Comparison of ENCODE assay signal across 29 cellular contexts in genomic region chr1:40120128-40120527, GRCh38.
"Had no signal": no experiment of that assay in that cellular context is flagged by ENCODE, and none has a peak within 500 bp of the region (broad histone marks: within the 10 kb centered on the region; RNA-seq: fewer than 3 reads in every experiment).

No MANE protein-coding gene starts in this region.

- H3K9me3 ChIP-seq: stomach, suprapubic skin, testis, thoracic aorta, thyroid gland, tibial artery, tibial nerve, transverse colon, upper lobe of left lung, upper lobe of right lung, uterus, vagina had no signal

- ATAC-seq: stimulated activated effector memory CD8-positive, alpha-beta T cell treated with anti-CD3 and anti-CD28 coated beads, Interleukin-12 subunit alpha, Interleukin-12 subunit beta, amount 100 ng/mL, for 72 hours; stimulated activated memory B cell treated with anti-CD40 and anti-IgM and Interleukin-4, amounts not matched to agents 10 μg/mL and 1 μg/mL and 100 μg/mL, for 72 hours; stimulated activated naive B cell treated with anti-CD40 and anti-IgM and Interleukin-4, amounts not matched to agents 10 μg/mL and 1 μg/mL and 100 μg/mL, for 72 hours; stimulated activated naive CD8-positive, alpha-beta T cell treated with anti-CD3 and anti-CD28 coated beads, Interleukin-15, amount 100 ng/mL, for 72 hours; stimulated activated naive CD8-positive, alpha-beta T cell treated with anti-CD3 and anti-CD28 coated beads, Interleukin-15, Interleukin-2, amounts not matched to agents 100 U/mL and 50 U/mL, for 24 hours; upper lobe of right lung had no signal

- DNase-seq: stimulated activated CD4-positive, alpha-beta T cell treated with anti-CD3 and anti-CD28 coated beads, Interleukin-2, amount 100 ng/mL, for 48 hours; stimulated activated CD4-positive, alpha-beta T cell treated with anti-CD3 and anti-CD28 coated beads, Interleukin-4, amount 100 ng/mL, for 1 hour; stimulated activated CD4-positive, alpha-beta T cell treated with anti-CD3 and anti-CD28 coated beads, Interleukin-4, amount 100 ng/mL, for 24 hours; stimulated activated CD4-positive, alpha-beta T cell treated with anti-CD3 and anti-CD28 coated beads, Interleukin-4, amount 100 ng/mL, for 4 hours; stimulated activated CD8-positive, alpha-beta memory T cell treated with anti-CD3 and anti-CD28 coated beads, Interleukin-4, amount 100 ng/mL, for 48 hours; stimulated activated naive B cell treated with anti-CD40 and anti-IgM and Interleukin-4, amounts not matched to agents 10 μg/mL and 1 μg/mL and 100 μg/mL, for 72 hours; stimulated activated naive CD4-positive, alpha-beta T cell; stimulated activated naive CD4-positive, alpha-beta T cell treated with Interleukin-2 at 50 U/mL for 16 hours; stimulated activated naive CD8-positive, alpha-beta T cell treated with anti-CD3 and anti-CD28 coated beads, Interleukin-15, amount 100 ng/mL, for 72 hours; stimulated activated naive CD8-positive, alpha-beta T cell treated with anti-CD3 and anti-CD28 coated beads, Interleukin-15, Interleukin-2, amounts not matched to agents 100 U/mL and 50 U/mL, for 24 hours; stomach; substantia nigra; testis; thyroid gland; tibial artery; transverse colon; trophoblast cell; upper lobe of left lung; upper lobe of right lung; uterus had no signal

- H3K27ac Mint-ChIP-seq: stimulated activated effector memory CD8-positive, alpha-beta T cell treated with anti-CD3 and anti-CD28 coated beads, Interleukin-12 subunit alpha, Interleukin-12 subunit beta, amount 100 ng/mL, for 72 hours; stimulated activated memory B cell treated with anti-CD40 and anti-IgM and Interleukin-4, amounts not matched to agents 10 μg/mL and 1 μg/mL and 100 μg/mL, for 72 hours; stimulated activated naive B cell treated with anti-CD40 and anti-IgM and Interleukin-4, amounts not matched to agents 10 μg/mL and 1 μg/mL and 100 μg/mL, for 72 hours; stimulated activated naive CD8-positive, alpha-beta T cell treated with anti-CD3 and anti-CD28 coated beads, Interleukin-15, Interleukin-2, amounts not matched to agents 100 ng/mL and 50 ng/mL, for 24 hours; type B pancreatic cell had no signal

- H3K9me3 Mint-ChIP-seq: stimulated activated effector memory CD8-positive, alpha-beta T cell treated with anti-CD3 and anti-CD28 coated beads, Interleukin-12 subunit alpha, Interleukin-12 subunit beta, amount 100 ng/mL, for 72 hours; stimulated activated memory B cell treated with anti-CD40 and anti-IgM and Interleukin-4, amounts not matched to agents 10 μg/mL and 1 μg/mL and 100 μg/mL, for 72 hours; stimulated activated naive B cell treated with anti-CD40 and anti-IgM and Interleukin-4, amounts not matched to agents 10 μg/mL and 1 μg/mL and 100 μg/mL, for 72 hours; stimulated activated naive CD8-positive, alpha-beta T cell treated with anti-CD3 and anti-CD28 coated beads, Interleukin-15, amount 100 ng/mL, for 72 hours; stimulated activated naive CD8-positive, alpha-beta T cell treated with anti-CD3 and anti-CD28 coated beads, Interleukin-15, Interleukin-2, amounts not matched to agents 100 ng/mL and 50 ng/mL, for 24 hours; type B pancreatic cell had no signal

- FAIRE-seq: urothelium cell line had no signal

- H3K4me3 ChIP-seq: stomach, suprapubic skin, testis, thoracic aorta, thyroid gland, tibial artery, tibial nerve, transverse colon, upper lobe of left lung, upper lobe of right lung, uterus, vagina had no signal

- H3K4me3 Mint-ChIP-seq: stimulated activated effector memory CD8-positive, alpha-beta T cell treated with anti-CD3 and anti-CD28 coated beads, Interleukin-12 subunit alpha, Interleukin-12 subunit beta, amount 100 ng/mL, for 72 hours; stimulated activated memory B cell treated with anti-CD40 and anti-IgM and Interleukin-4, amounts not matched to agents 10 μg/mL and 1 μg/mL and 100 μg/mL, for 72 hours; stimulated activated naive B cell treated with anti-CD40 and anti-IgM and Interleukin-4, amounts not matched to agents 10 μg/mL and 1 μg/mL and 100 μg/mL, for 72 hours; stimulated activated naive CD8-positive, alpha-beta T cell treated with anti-CD3 and anti-CD28 coated beads, Interleukin-15, amount 100 ng/mL, for 72 hours; stimulated activated naive CD8-positive, alpha-beta T cell treated with anti-CD3 and anti-CD28 coated beads, Interleukin-15, Interleukin-2, amounts not matched to agents 100 ng/mL and 50 ng/mL, for 24 hours; type B pancreatic cell had no signal

- H3K4me1 ChIP-seq: stomach, suprapubic skin, testis, thyroid gland, tibial artery, tibial nerve, transverse colon, upper lobe of left lung, upper lobe of right lung, uterus, vagina had no signal

- H3K36me3 ChIP-seq: stomach, suprapubic skin, thoracic aorta, thyroid gland, tibial artery, tibial nerve, transverse colon, upper lobe of left lung, upper lobe of right lung, uterus, vagina had no signal

- H3K4me1 Mint-ChIP-seq: stimulated activated effector memory CD8-positive, alpha-beta T cell treated with anti-CD3 and anti-CD28 coated beads, Interleukin-12 subunit alpha, Interleukin-12 subunit beta, amount 100 ng/mL, for 72 hours; stimulated activated memory B cell treated with anti-CD40 and anti-IgM and Interleukin-4, amounts not matched to agents 10 μg/mL and 1 μg/mL and 100 μg/mL, for 72 hours; stimulated activated naive B cell treated with anti-CD40 and anti-IgM and Interleukin-4, amounts not matched to agents 10 μg/mL and 1 μg/mL and 100 μg/mL, for 72 hours; stimulated activated naive CD8-positive, alpha-beta T cell treated with anti-CD3 and anti-CD28 coated beads, Interleukin-15, amount 100 ng/mL, for 72 hours had no signal

- H3K36me3 Mint-ChIP-seq: stimulated activated effector memory CD8-positive, alpha-beta T cell treated with anti-CD3 and anti-CD28 coated beads, Interleukin-12 subunit alpha, Interleukin-12 subunit beta, amount 100 ng/mL, for 72 hours; stimulated activated memory B cell treated with anti-CD40 and anti-IgM and Interleukin-4, amounts not matched to agents 10 μg/mL and 1 μg/mL and 100 μg/mL, for 72 hours; stimulated activated naive B cell treated with anti-CD40 and anti-IgM and Interleukin-4, amounts not matched to agents 10 μg/mL and 1 μg/mL and 100 μg/mL, for 72 hours; type B pancreatic cell had no signal

- H3K27me3 ChIP-seq: testis, thyroid gland, tibial artery, upper lobe of left lung, upper lobe of right lung, uterus, vagina had no signal

- H3K27ac ChIP-seq: stomach, suprapubic skin, testis, thoracic aorta, thyroid gland, tibial artery, tibial nerve, transverse colon, upper lobe of left lung, upper lobe of right lung, uterus, vagina had no signal
